12 cellular contexts compared by ENCODE assay signal in the genomic region with DNA sequence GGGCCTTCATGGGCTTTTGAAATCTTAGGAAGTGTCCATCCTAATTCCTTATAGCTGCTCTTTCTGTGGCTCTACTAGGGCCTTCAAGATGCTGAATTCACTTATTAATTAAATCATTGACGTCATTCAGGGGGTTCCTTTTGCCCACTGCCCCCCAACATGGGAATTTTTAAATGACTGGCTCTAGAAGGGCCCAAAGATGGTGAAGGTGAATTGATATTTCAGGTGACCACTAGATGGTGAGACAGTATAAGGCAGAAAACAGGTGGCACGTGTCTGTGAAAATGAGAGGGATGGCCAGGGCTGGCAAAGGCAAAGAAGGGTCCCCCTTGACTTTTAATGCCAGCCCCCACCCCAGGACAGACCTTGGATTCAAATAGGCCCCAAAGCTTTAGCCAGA. TPM values are rescaled to one million over a fixed set of nuclear protein-coding genes. Genes with fewer than 3 reads are reported as not detected.
DNase-seq lines count a peak whose midpoint lies in the region; TF ChIP-seq lines count a peak whose summit lies in the region.
"Had no signal": no experiment of that assay in that cellular context is flagged by ENCODE, and none has a peak within 500 bp of the region (broad histone marks: within the 10 kb centered on the region; RNA-seq: fewer than 3 reads in every experiment).

No MANE protein-coding gene starts in this region.

- H3K27me3 ChIP-seq in kidney epithelial cell (ENCODE audit: control insufficient read depth, insufficient read depth, low read length) (peaks cover 9% of the 10 kb centered on the region), tibial nerve (peaks cover 0 to 16% of the 10 kb centered on the region in 2 donors)

- DNase-seq in DMS79 treated with DMSO at 0.1 percent for 48 hours (lab: John Stamatoyannopoulos, UW) (peak; percentile 24), DMS79 (lab: John Stamatoyannopoulos, UW) (no peak), GM13977 (ENCODE audit: low spot score) (no peak), RKO (ENCODE audit: low spot score) (peak; percentile 45), kidney epithelial cell (ENCODE audit: low read depth) (no peak), tibial nerve (ENCODE audit: low spot score in 2 of 2) (no peak), HuH-7.5 (ENCODE audit: low spot score) (no peak)
- DNase-seq in activated CD8-positive, alpha-beta memory T cell treated with anti-CD3 and anti-CD28 coated beads, Interleukin-2, amount 50 U/mL, for 48 hours: no peak
- DNase-seq: activated CD4-positive, CD25-positive, alpha-beta regulatory T cell; activated effector memory CD4-positive, alpha-beta T cell treated with anti-CD3 and anti-CD28 coated beads, Interleukin-2, amount 50 U/mL, for 16 hours; NCI-H1092; stimulated activated naive B cell treated with anti-CD40 and anti-IgM and Interleukin-4, amounts not matched to agents 10 μg/mL and 1 μg/mL and 100 μg/mL, for 72 hours had no signal

- in situ Hi-C loops in GM13977 (cut with MboI; ENCODE audit: low pct_unique_long_range_greater_than_20kb, low sequenced_read_pairs, unreplicated experiment): loop anchor here (25.0 kb wide), 2 partner anchors 223 to 598 kb away; no protein-coding TSS in a partner anchor

- no peak overlapping the region for H3K27ac ChIP-seq in tibial nerve

- peak; percentile 60 for TF ChIP-seq CTCF in GM13977 (IDR thresholded peaks at IDR 0.05; ENCODE audit: extremely low read depth, insufficient read depth, missing control alignments)
- TF ChIP-seq CTCF in kidney epithelial cell (IDR thresholded peaks at IDR 0.05; ENCODE audit: insufficient read depth, low read length, poor library complexity, severe bottlenecking): peak; percentile 15
- TF ChIP-seq CTCF in tibial nerve (IDR thresholded peaks at IDR 0.05): no peak

- H3K9me3 ChIP-seq in tibial nerve: no peaks in the 10 kb centered on the region

- H3K4me3 ChIP-seq in kidney epithelial cell (ENCODE audit: low read depth, low read length) (no peak overlapping the region), tibial nerve (no peak overlapping the region)

- TF ChIP-seq POLR2A in tibial nerve (IDR thresholded peaks at IDR 0.05): no peak

- no peak for TF ChIP-seq EP300 in tibial nerve (IDR thresholded peaks at IDR 0.05)

- H3K4me1 ChIP-seq in tibial nerve: peaks cover 0 to 14% (median 0%) of the 10 kb centered on the region in 4 donors

- H3K36me3 ChIP-seq in kidney epithelial cell (ENCODE audit: control insufficient read depth, insufficient read depth, low read length) (no peaks in the 10 kb centered on the region), tibial nerve (no peaks in the 10 kb centered on the region)

- 49 to 52% methylated on average over 2 of the region's 2 CpGs for WGBS in tibial nerve, 2 donors

RNA-seq across cellular contexts. Expression of a gene that starts 11.8 kb away (rescaled TPM):
- total RNA-seq in kidney epithelial cell: 851 and 877 TPM in 2 replicates
- total RNA-seq in tibial nerve: 100 to 1,000 TPM; 484 to 621 (median 524) TPM

RNA-seq across cellular contexts. Expression of a gene that starts 13.6 kb away (rescaled TPM):
- total RNA-seq in kidney epithelial cell (0.07 and 1.3 TPM in 2 replicates), tibial nerve (under 1 TPM in 2 of 4 donors, not detected in 2; 0.42 to 0.59 TPM)

Comparison
In these comparisons a context has a peak if more than half of its experiments do, and no peak if none do; other contexts are left out.
1. DNase-seq: peak in DMS79 treated with DMSO at 0.1 percent for 48 hours (single experiment) and RKO (single experiment); none in DMS79 (single experiment), GM13977 (single experiment), kidney epithelial cell (single experiment), tibial nerve (0 of 2), activated CD8-positive, alpha-beta memory T cell treated with anti-CD3 and anti-CD28 coated beads, Interleukin-2, amount 50 U/mL, for 48 hours (single experiment) and HuH-7.5 (single experiment).
2. CTCF ChIP-seq: peak in GM13977 (single experiment) and kidney epithelial cell (single experiment); none in tibial nerve (0 of 5).